ENCODE assay signal across 27 cellular contexts in genomic region chr1:213171711-213172110, GRCh38.
A peak's percentile ranks its signal among the peaks of the same experiment; 100 is the strongest.
DNase-seq lines count a peak whose midpoint lies in the region; ATAC-seq, FAIRE-seq and TF ChIP-seq lines count a peak whose summit lies in the region.
"Had no signal": no experiment of that assay in that cellular context is flagged by ENCODE, and none has a peak within 500 bp of the region (broad histone marks: within the 10 kb centered on the region; RNA-seq: fewer than 3 reads in every experiment).

No MANE protein-coding gene starts in this region.

- no peak overlapping the region for H3K14ac ChIP-seq in neuronal stem cell (ENCODE audit: low read length)

- H3K36me3 Mint-ChIP-seq in astrocyte (ENCODE audit: low read depth, unreplicated experiment), result peaks cover 3% of the 10 kb centered on the region

- no peaks in the 10 kb centered on the region for H3K9me3 Mint-ChIP-seq in astrocyte (ENCODE audit: unreplicated experiment)
- H3K9me3 Mint-ChIP-seq: CD14-positive monocyte, HFFc6 had no signal

- H4K20me1 ChIP-seq in astrocyte (ENCODE audit: insufficient read depth, low read length), result no peaks in the 10 kb centered on the region
- H4K20me1 ChIP-seq: BLaER1 treated with 17β-estradiol and CSF1 and Interleukin-3, amounts not matched to agents 10 nM and 100 nM had no signal

- FAIRE-seq in astrocyte (lab: Jason Lieb, UNC), result no peak
- FAIRE-seq: A549, GM12891, GM18507, H54 had no signal

- DNase-seq in M059J (ENCODE audit: low read depth), result peak; percentile 13
- DNase-seq in astrocyte (ENCODE audit: low read depth), result peak; percentile 68
- peak; percentile 13 for DNase-seq in choroid plexus epithelial cell (ENCODE audit: low read depth)
- peak; percentile 11 for DNase-seq in retinal pigment epithelial cell (ENCODE audit: low read depth)
- no peak for DNase-seq in neuronal stem cell (ENCODE audit: low spot score)
- DNase-seq in testis, result no peak
- DNase-seq: 8988T; ACHN; AML-193; BE2C; Calu3; CD4-positive, alpha-beta memory T cell; COR-L47; DMS53; DMS79 treated with DMSO at 0.1 percent for 48 hours; GF-D8; GOT3; HFFc6 had no signal

- no peak overlapping the region for H2BK12ac ChIP-seq in neuronal stem cell (ENCODE audit: low read length)

- H4K8ac ChIP-seq in neuronal stem cell (ENCODE audit: low read depth, low read length), result no peak overlapping the region

- no peaks in the 10 kb centered on the region for H3K27me3 Mint-ChIP-seq in astrocyte (ENCODE audit: low read depth, unreplicated experiment)
- H3K27me3 Mint-ChIP-seq: CD4-positive, alpha-beta memory T cell had no signal

- H3K9ac ChIP-seq in astrocyte (ENCODE audit: low read length), result no peak overlapping the region
- no peak overlapping the region for H3K9ac ChIP-seq in neuronal stem cell (ENCODE audit: low read depth, low read length, poor library complexity)
- H3K9ac ChIP-seq: BLaER1 treated with 17β-estradiol and CSF1 and Interleukin-3, amounts not matched to agents 10 nM and 100 nM had no signal

- ATAC-seq in GM18873 (IDR thresholded peaks at IDR 0.05; ENCODE audit: low FRiP score, unreplicated experiment) (no peak), GM21423 (IDR thresholded peaks at IDR 0.05; ENCODE audit: unreplicated experiment) (no peak)
- ATAC-seq: A549 had no signal

- H3K79me1 ChIP-seq in neuronal stem cell (ENCODE audit: low read depth, low read length), result no peaks in the 10 kb centered on the region

- intact Hi-C loops in testis (cut with DNase I; ENCODE audit: low total_unique reads), result no loop called here

- no peak overlapping the region for H3K23ac ChIP-seq in neuronal stem cell (ENCODE audit: low read depth, low read length, poor library complexity)

- H3K4me1 ChIP-seq in astrocyte (ENCODE audit: insufficient read depth, low read length), result no peaks in the 10 kb centered on the region
- no peaks in the 10 kb centered on the region for H3K4me1 ChIP-seq in neuronal stem cell (ENCODE audit: control insufficient read depth in 2 of 2, insufficient read depth in 1 of 2, low read depth in 1 of 2, low read length in 2 of 2)
- H3K4me1 ChIP-seq in testis, result no peaks in the 10 kb centered on the region
- H3K4me1 ChIP-seq: BE2C; BLaER1 treated with 17β-estradiol and CSF1 and Interleukin-3, amounts not matched to agents 10 nM and 100 nM had no signal

- TF ChIP-seq CTCF in astrocyte (IDR thresholded peaks at IDR 0.05; ENCODE audit: insufficient read depth, low read depth, low read length) (no peak), choroid plexus epithelial cell (conservative IDR thresholded peaks at IDR 0.05; ENCODE audit: low read depth, low read length) (no peak), retinal pigment epithelial cell (conservative IDR thresholded peaks at IDR 0.05; ENCODE audit: low read depth, low read length) (no peak), testis (IDR thresholded peaks at IDR 0.05) (no peak)

- H2AK5ac ChIP-seq in neuronal stem cell (ENCODE audit: low read depth, low read length), result no peak overlapping the region

- no peak overlapping the region for H3K4ac ChIP-seq in neuronal stem cell (ENCODE audit: low read length)

- no peak for TF ChIP-seq POLR2A in testis (IDR thresholded peaks at IDR 0.05)

- H3K9me3 ChIP-seq in astrocyte (ENCODE audit: insufficient read depth, low read depth, low read length) (no peaks in the 10 kb centered on the region), neuronal stem cell (replicated peaks in 1 of 2; ENCODE audit: control insufficient read depth in 2 of 2, insufficient read depth in 1 of 2, low read depth in 1 of 2, low read length in 2 of 2) (no peaks in the 10 kb centered on the region), testis (no peaks in the 10 kb centered on the region)
- H3K9me3 ChIP-seq: A549; BE2C; BLaER1 treated with 17β-estradiol and CSF1 and Interleukin-3, amounts not matched to agents 10 nM and 100 nM; HAP-1 had no signal

- no peak overlapping the region for H3K4me3 ChIP-seq in astrocyte (ENCODE audit: insufficient read depth, low read depth, low read length)
- H3K4me3 ChIP-seq in choroid plexus epithelial cell (ENCODE audit: low read depth, low read length), result no peak overlapping the region
- no peak overlapping the region for H3K4me3 ChIP-seq in retinal pigment epithelial cell (ENCODE audit: low read length)
- no peak overlapping the region for H3K4me3 ChIP-seq in neuronal stem cell (ENCODE audit: low read length in 2 of 2)
- H3K4me3 ChIP-seq in testis, result no peak overlapping the region
- H3K4me3 ChIP-seq: A549; BLaER1 treated with 17β-estradiol and CSF1 and Interleukin-3, amounts not matched to agents 10 nM and 100 nM; HAP-1 had no signal

- H3K36me3 ChIP-seq in astrocyte (ENCODE audit: insufficient read depth, low read length) (peaks cover 3% of the 10 kb centered on the region), neuronal stem cell (replicated peaks in 1 of 2; ENCODE audit: control insufficient read depth in 2 of 2, insufficient read depth in 2 of 2, low read length in 2 of 2) (peaks cover 0 to 12% of the 10 kb centered on the region in 2 donors), testis (ENCODE audit: low read depth, missing control alignments) (no peaks in the 10 kb centered on the region)

- H2BK15ac ChIP-seq in neuronal stem cell (ENCODE audit: low read length), result no peak overlapping the region

- no peaks in the 10 kb centered on the region for H3K27me3 ChIP-seq in astrocyte (ENCODE audit: insufficient read depth, low read length)
- H3K27me3 ChIP-seq in neuronal stem cell (ENCODE audit: control insufficient read depth in 3 of 3, insufficient read depth in 3 of 3, low read depth in 1 of 3, low read length in 3 of 3), result no peaks in the 10 kb centered on the region
- no peaks in the 10 kb centered on the region for H3K27me3 ChIP-seq in testis
- H3K27me3 ChIP-seq: BE2C; BLaER1 treated with 17β-estradiol and CSF1 and Interleukin-3, amounts not matched to agents 10 nM and 100 nM had no signal

- H2BK120ac ChIP-seq in neuronal stem cell (ENCODE audit: low read depth, low read length), result no peak overlapping the region

- no peak overlapping the region for H3K18ac ChIP-seq in neuronal stem cell (ENCODE audit: low read length)

- H3K4me2 ChIP-seq in astrocyte (ENCODE audit: low read length) (no peak overlapping the region), neuronal stem cell (ENCODE audit: insufficient read depth, low read length, poor library complexity, severe bottlenecking) (no peak overlapping the region)
- H3K4me2 ChIP-seq: A549; BLaER1 treated with 17β-estradiol and CSF1 and Interleukin-3, amounts not matched to agents 10 nM and 100 nM had no signal

- no peak overlapping the region for H2BK5ac ChIP-seq in neuronal stem cell (ENCODE audit: low read length)

- H3K27ac ChIP-seq in astrocyte (ENCODE audit: low read depth, low read length) (no peak overlapping the region), neuronal stem cell (replicated peaks; ENCODE audit: low read length) (no peak overlapping the region), testis (no peak overlapping the region)
- H3K27ac ChIP-seq: A549; BLaER1 treated with 17β-estradiol and CSF1 and Interleukin-3, amounts not matched to agents 10 nM and 100 nM had no signal

- H3K27ac Mint-ChIP-seq in astrocyte (ENCODE audit: unreplicated experiment), result no peak overlapping the region
- H3K27ac Mint-ChIP-seq: CD4-positive, alpha-beta memory T cell; HFFc6 had no signal

- WGBS in neuronal stem cell (ENCODE audit: extremely low coverage in 2 of 2, insufficient read length in 2 of 2, insufficient replicate concordance in 1 of 2), 2 donors, result no CpG with 5 or more reads among the region's 5 CpGs
- 93 to 96% methylated on average over 5 of the region's 5 CpGs for WGBS in testis, 2 donors

- no peak overlapping the region for H3K4me3 Mint-ChIP-seq in astrocyte (ENCODE audit: unreplicated experiment)
- H3K4me3 Mint-ChIP-seq: CD14-positive monocyte, HFFc6 had no signal

- H3K79me2 ChIP-seq in astrocyte (ENCODE audit: insufficient read depth, low read length), result no peaks in the 10 kb centered on the region

- no peak overlapping the region for H4K91ac ChIP-seq in neuronal stem cell (ENCODE audit: low read depth, low read length, poor library complexity)

- H2AFZ ChIP-seq in astrocyte (ENCODE audit: low read depth, low read length) (no peak overlapping the region), neuronal stem cell (ENCODE audit: low read length) (no peak overlapping the region)

- no peaks in the 10 kb centered on the region for H3K4me1 Mint-ChIP-seq in astrocyte (ENCODE audit: low read depth, unreplicated experiment)
- H3K4me1 Mint-ChIP-seq: CD14-positive monocyte had no signal

Comparison
In these comparisons a context has a peak if more than half of its experiments do, and no peak if none do; other contexts are left out.
1. DNase-seq: peak in M059J (single experiment), astrocyte (single experiment), choroid plexus epithelial cell (single experiment) and retinal pigment epithelial cell (single experiment); none in neuronal stem cell (single experiment) and testis (single experiment).